Comparison of ENCODE assay signal across 34 cellular contexts in the genomic region with DNA sequence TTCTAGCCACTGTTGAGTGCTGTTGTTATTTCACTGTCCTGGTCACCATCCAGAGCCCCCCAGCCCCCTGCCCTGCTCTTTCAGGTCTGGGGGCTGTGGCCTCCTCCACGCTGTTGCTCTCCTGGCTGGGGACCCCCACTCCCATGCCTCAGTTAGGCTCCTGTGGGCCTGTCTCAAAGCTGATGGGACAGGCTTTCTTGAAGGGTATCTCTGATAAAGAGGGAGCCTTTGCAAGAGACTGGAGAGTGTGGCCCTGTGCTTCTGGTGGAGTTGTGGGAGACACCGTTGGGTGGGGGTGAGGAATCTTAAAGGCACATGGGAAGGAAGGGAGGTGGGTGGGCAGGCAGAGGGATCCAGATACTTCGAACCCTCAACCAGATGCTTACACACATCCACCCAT. TPM values are rescaled to one million over a fixed set of nuclear protein-coding genes. Genes with fewer than 3 reads are reported as not detected.
"Had no signal": no experiment of that assay in that cellular context is flagged by ENCODE, and none has a peak within 500 bp of the region (broad histone marks: within the 10 kb centered on the region; RNA-seq: fewer than 3 reads in every experiment).

No MANE protein-coding gene starts in this region.

- H3K4me3 ChIP-seq: adrenal gland, body of pancreas, breast epithelium, K562, Peyer's patch, SJCRH30, SK-N-MC had no signal

- H3K27me3 ChIP-seq: adrenal gland, body of pancreas, SJCRH30 had no signal

- H3K27ac Mint-ChIP-seq: activated CD8-positive, alpha-beta T cell treated with anti-CD3 and anti-CD28 coated beads for 36 hours; activated naive CD4-positive, alpha-beta T cell treated with anti-CD3 and anti-CD28 coated beads, Interleukin-2, amount 50 U/mL, for 72 hours; activated T-cell treated with anti-CD3 and anti-CD28 coated beads, Interleukin-2, amount 50 U/mL, for 72 hours; activated T-helper 17 cell treated with anti-CD3 and anti-CD28 coated beads, Interleukin-2, amount 50 U/mL, for 72 hours had no signal

- H3K4me3 Mint-ChIP-seq: activated CD8-positive, alpha-beta T cell treated with anti-CD3 and anti-CD28 coated beads for 36 hours; activated T-cell treated with anti-CD3 and anti-CD28 coated beads, Interleukin-2, amount 50 U/mL, for 72 hours; activated T-helper 17 cell treated with anti-CD3 and anti-CD28 coated beads, Interleukin-2, amount 50 U/mL, for 72 hours had no signal

- H3K4me1 Mint-ChIP-seq: activated T-helper 17 cell treated with anti-CD3 and anti-CD28 coated beads, Interleukin-2, amount 50 U/mL, for 72 hours had no signal

- ATAC-seq: activated CD8-positive, alpha-beta T cell treated with anti-CD3 and anti-CD28 coated beads for 36 hours; activated naive CD4-positive, alpha-beta T cell treated with anti-CD3 and anti-CD28 coated beads, Interleukin-2, amount 50 U/mL, for 72 hours; activated T-cell treated with anti-CD3 and anti-CD28 coated beads, Interleukin-2, amount 50 U/mL, for 72 hours; activated T-helper 17 cell treated with anti-CD3 and anti-CD28 coated beads, Interleukin-2, amount 50 U/mL, for 72 hours; body of pancreas; K562; Right ventricle myocardium inferior had no signal

- H3K9me3 ChIP-seq: adrenal gland, body of pancreas, breast epithelium, SJCRH30 had no signal

- H3K36me3 ChIP-seq: adrenal gland, breast epithelium, Peyer's patch, SJCRH30, WERI-Rb-1 had no signal

- DNase-seq: activated CD4-positive, alpha-beta T cell treated with anti-CD3 and anti-CD28 coated beads for 1 hour; activated CD4-positive, alpha-beta T cell treated with anti-CD3 and anti-CD28 coated beads for 48 hours; activated CD4-positive, CD25-positive, alpha-beta regulatory T cell; activated CD8-positive, alpha-beta T cell treated with anti-CD3 and anti-CD28 coated beads for 36 hours; activated effector memory CD4-positive, alpha-beta T cell treated with anti-CD3 and anti-CD28 coated beads, Interleukin-2, amount 50 U/mL, for 16 hours; activated naive CD4-positive, alpha-beta T cell treated with Interleukin-2 at 50 U/mL for 16 hours; activated T-cell treated with anti-CD3 and anti-CD28 coated beads, Interleukin-2, amount 50 U/mL, for 1 hour; activated T-cell treated with anti-CD3 and anti-CD28 coated beads, Interleukin-2, amount 50 U/mL, for 72 hours; adrenal gland; NCI-H1105 treated with DMSO at 0.1 percent for 48 hours; NCI-H1436; NCI-H1694; NCI-H1930; NCI-H2081 treated with DMSO at 0.1 percent for 48 hours; NCI-H226; NCI-H446 treated with DMSO at 0.1 percent for 48 hours; NCI-H524; Peyer's patch; RPMI8226; SJCRH30; T1000; WERI-Rb-1 had no signal

- H3K27ac ChIP-seq: adrenal gland, body of pancreas, Peyer's patch, SJCRH30, SK-N-MC, WERI-Rb-1 had no signal

- H3K9me3 Mint-ChIP-seq: activated CD8-positive, alpha-beta T cell treated with anti-CD3 and anti-CD28 coated beads for 36 hours; activated naive CD4-positive, alpha-beta T cell treated with anti-CD3 and anti-CD28 coated beads, Interleukin-2, amount 50 U/mL, for 72 hours; activated T-cell treated with anti-CD3 and anti-CD28 coated beads, Interleukin-2, amount 50 U/mL, for 72 hours; activated T-helper 17 cell treated with anti-CD3 and anti-CD28 coated beads, Interleukin-2, amount 50 U/mL, for 72 hours had no signal

RNA-seq across cellular contexts. Expression of a gene that starts 12.2 kb away (rescaled TPM):
- total RNA-seq: activated CD8-positive, alpha-beta memory T cell treated with anti-CD3 and anti-CD28 coated beads for 36 hours; activated CD8-positive, alpha-beta T cell treated with anti-CD3 and anti-CD28 coated beads for 36 hours; cardiac septum; K562; Peyer's patch; Right ventricle myocardium inferior had no signal
- polyA plus RNA-seq: K562 had no signal

RNA-seq across cellular contexts. Expression of a gene that starts 29.0 kb away (rescaled TPM):
- total RNA-seq: activated CD8-positive, alpha-beta memory T cell treated with anti-CD3 and anti-CD28 coated beads for 36 hours; activated CD8-positive, alpha-beta T cell treated with anti-CD3 and anti-CD28 coated beads for 36 hours; activated naive CD4-positive, alpha-beta T cell treated with anti-CD3 and anti-CD28 coated beads, Interleukin-2, amount 50 U/mL, for 72 hours; activated T-cell treated with anti-CD3 and anti-CD28 coated beads, Interleukin-2, amount 50 U/mL, for 72 hours; activated T-helper 17 cell treated with anti-CD3 and anti-CD28 coated beads, Interleukin-2, amount 50 U/mL, for 72 hours; body of pancreas; cardiac septum; Peyer's patch; Right ventricle myocardium inferior; T-helper 1 cell treated with Interleukin-12 subunit alpha and Interleukin-12 subunit beta and Interleukin-4 antibody, amounts not matched to agents 30 ng/mL and 1 ng/mL, for 36 hours had no signal
- polyA plus RNA-seq: adrenal gland, K562 had no signal

RNA-seq across cellular contexts. Expression of a gene that starts 29.2 kb away (rescaled TPM):
- total RNA-seq: Right ventricle myocardium inferior had no signal
- polyA plus RNA-seq: K562 had no signal

RNA-seq across cellular contexts. Expression of a gene that starts 58.9 kb away (rescaled TPM):
- total RNA-seq: activated CD8-positive, alpha-beta memory T cell treated with anti-CD3 and anti-CD28 coated beads for 36 hours; activated CD8-positive, alpha-beta T cell treated with anti-CD3 and anti-CD28 coated beads for 36 hours; activated naive CD4-positive, alpha-beta T cell treated with anti-CD3 and anti-CD28 coated beads, Interleukin-2, amount 50 U/mL, for 72 hours; activated T-cell treated with anti-CD3 and anti-CD28 coated beads, Interleukin-2, amount 50 U/mL, for 72 hours; activated T-helper 17 cell treated with anti-CD3 and anti-CD28 coated beads, Interleukin-2, amount 50 U/mL, for 72 hours; adrenal gland; astrocyte; body of pancreas; cardiac septum; K562; Peyer's patch; Right ventricle myocardium inferior; SJCRH30; T-helper 1 cell treated with Interleukin-12 subunit alpha and Interleukin-12 subunit beta and Interleukin-4 antibody, amounts not matched to agents 30 ng/mL and 1 ng/mL, for 36 hours; T-helper 2 cell treated with Interferon-gamma antibody and Interleukin-4, amounts not matched to agents 100 ng/mL and 5 ng/mL, for 36 hours had no signal
- polyA plus RNA-seq: adrenal gland, K562 had no signal
